16 cellular contexts compared by ENCODE assay signal in the genomic region with DNA sequence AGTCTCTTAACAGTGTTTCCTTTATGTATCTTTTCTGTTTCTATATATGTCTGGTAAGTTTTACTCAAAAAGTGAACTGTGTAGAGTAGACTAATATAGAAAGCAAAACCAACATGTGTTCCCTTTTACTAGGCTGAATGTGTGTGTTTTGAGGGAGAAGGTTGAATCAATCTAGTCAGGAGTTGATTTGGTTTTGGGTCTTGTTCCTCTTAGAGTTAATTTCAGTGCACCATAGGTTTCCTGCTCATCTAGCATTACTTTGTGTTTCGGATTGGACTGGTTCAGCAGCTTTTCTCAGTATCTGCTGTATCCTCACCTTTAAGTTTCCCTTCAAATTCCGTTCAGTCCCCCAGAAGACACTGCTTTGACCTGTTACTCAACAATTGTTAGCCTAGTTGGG. TPM values are rescaled to one million over a fixed set of nuclear protein-coding genes. Genes with fewer than 3 reads are reported as not detected.
A peak's percentile ranks its signal among the peaks of the same experiment; 100 is the strongest.
DNase-seq lines count a peak whose midpoint lies in the region; ATAC-seq and FAIRE-seq lines count a peak whose summit lies in the region.
"Had no signal": no experiment of that assay in that cellular context is flagged by ENCODE, and none has a peak within 500 bp of the region (broad histone marks: within the 10 kb centered on the region; RNA-seq: fewer than 3 reads in every experiment).

No MANE protein-coding gene starts in this region.

- no peak for FAIRE-seq in RCC 7860 (lab: Jason Lieb, UNC)
- FAIRE-seq: TTC549 had no signal

- DNase-seq in globus pallidus (ENCODE audit: low spot score) (peak; percentile 22), GM19238 (ENCODE audit: insufficient read length, low spot score) (no peak), NCI-H2227 treated with DMSO at 0.1 percent for 48 hours (lab: John Stamatoyannopoulos, UW) (no peak), RCC 7860 (ENCODE audit: low spot score) (no peak), cerebellum (ENCODE audit: low spot score) (no peak)
- DNase-seq: CD8-positive, alpha-beta T cell; dorsolateral prefrontal cortex; NCI-H526 treated with DMSO at 0.1 percent for 48 hours; nucleus accumbens; SHP77 treated with DMSO at 0.1 percent for 48 hours; trophoblast cell had no signal

- ATAC-seq in GM18511 (IDR thresholded peaks at IDR 0.05; ENCODE audit: unreplicated experiment) = peak; percentile 63
- peak; percentile 44 for ATAC-seq in GM21360 (IDR thresholded peaks at IDR 0.05; ENCODE audit: unreplicated experiment)
- ATAC-seq in HG03342 (IDR thresholded peaks at IDR 0.05; ENCODE audit: unreplicated experiment) = peak; percentile 62
- ATAC-seq: CD8-positive, alpha-beta T cell had no signal

RNA-seq across cellular contexts. Expression of a gene that starts 52.0 kb away (rescaled TPM):
- total RNA-seq in cerebellum = 1.1 TPM
- total RNA-seq: CD8-positive, alpha-beta T cell; dorsolateral prefrontal cortex; mesenteric fat pad had no signal

RNA-seq across cellular contexts. Expression of a gene that starts 55.3 kb away (rescaled TPM):
- total RNA-seq in cerebellum = 0.36 TPM
- total RNA-seq: CD8-positive, alpha-beta T cell; mesenteric fat pad had no signal
